Comparison of ENCODE assay signal across 18 cellular contexts in the genomic region with DNA sequence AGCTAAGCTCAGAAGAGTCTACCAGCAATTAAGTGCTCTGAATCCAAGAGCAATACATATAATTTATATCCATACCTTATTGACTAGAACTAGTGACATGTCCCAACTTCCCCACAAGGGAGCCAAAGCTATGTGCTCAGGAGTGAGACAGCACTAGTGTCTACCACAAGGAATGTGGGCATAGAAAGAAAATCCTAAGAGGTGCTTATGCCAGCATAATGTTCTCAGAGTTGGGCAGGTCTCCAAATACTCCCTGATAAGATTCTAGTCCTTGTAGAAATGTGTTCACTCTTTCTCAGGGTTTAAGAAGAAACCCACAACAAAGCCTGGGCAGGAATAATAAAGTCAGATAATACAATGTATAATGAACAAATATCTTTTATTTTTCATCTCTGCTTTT.
"Had no signal": no experiment of that assay in that cellular context is flagged by ENCODE, and none has a peak within 500 bp of the region (broad histone marks: within the 10 kb centered on the region; RNA-seq: fewer than 3 reads in every experiment).

No MANE protein-coding gene starts in this region.

- H3K4me1 ChIP-seq: right lobe of liver, stomach had no signal

- ATAC-seq: activated CD8-positive, alpha-beta T cell treated with anti-CD3 and anti-CD28 coated beads for 36 hours; left colon; right lobe of liver; stimulated activated effector memory CD8-positive, alpha-beta T cell treated with anti-CD3 and anti-CD28 coated beads, Interleukin-12 subunit alpha, Interleukin-12 subunit beta, amount 100 ng/mL, for 72 hours had no signal

- DNase-seq: activated CD4-positive, alpha-beta T cell treated with anti-CD3 and anti-CD28 coated beads, Interleukin-2, amount 10 ng/mL, durations not matched to agents 24 days and 14 days; activated CD4-positive, CD25-positive, alpha-beta regulatory T cell; activated CD8-positive, alpha-beta T cell treated with anti-CD3 and anti-CD28 coated beads for 36 hours; activated naive CD4-positive, alpha-beta T cell treated with Interleukin-2 at 50 U/mL for 16 hours; activated naive CD8-positive, alpha-beta T cell treated with anti-CD3 and anti-CD28 coated beads, Interleukin-2, amount 10 ng/mL, durations not matched to agents 7 days and 5 days; activated T-cell treated with anti-CD3 and anti-CD28 coated beads, Interleukin-2, amount 50 U/mL, for 24 hours; amygdala; cortex of kidney; gastrocnemius medialis; heart left ventricle; left colon; naive B cell; right lobe of liver; SK-N-SH; stimulated activated CD4-positive, alpha-beta T cell treated with anti-CD3 and anti-CD28 coated beads, Interleukin-4, amount 100 ng/mL, for 1 hour; stomach had no signal

- H3K4me2 ChIP-seq: SK-N-SH, smooth muscle cell had no signal

- H3K27ac ChIP-seq: gastrocnemius medialis, heart left ventricle, right lobe of liver, stomach had no signal

- H3K27me3 ChIP-seq: gastrocnemius medialis, heart left ventricle, right lobe of liver, stomach had no signal

- H3K36me3 ChIP-seq: gastrocnemius medialis, heart left ventricle, right lobe of liver, stomach had no signal

- H3K9me3 ChIP-seq: gastrocnemius medialis, heart left ventricle, right lobe of liver, SK-N-SH, stomach had no signal

- H3K9ac ChIP-seq: SK-N-SH had no signal

- H3K4me3 ChIP-seq: gastrocnemius medialis, heart left ventricle, right lobe of liver, smooth muscle cell, stomach had no signal
